ENCODE assay signal across 11 cellular contexts in the genomic region with DNA sequence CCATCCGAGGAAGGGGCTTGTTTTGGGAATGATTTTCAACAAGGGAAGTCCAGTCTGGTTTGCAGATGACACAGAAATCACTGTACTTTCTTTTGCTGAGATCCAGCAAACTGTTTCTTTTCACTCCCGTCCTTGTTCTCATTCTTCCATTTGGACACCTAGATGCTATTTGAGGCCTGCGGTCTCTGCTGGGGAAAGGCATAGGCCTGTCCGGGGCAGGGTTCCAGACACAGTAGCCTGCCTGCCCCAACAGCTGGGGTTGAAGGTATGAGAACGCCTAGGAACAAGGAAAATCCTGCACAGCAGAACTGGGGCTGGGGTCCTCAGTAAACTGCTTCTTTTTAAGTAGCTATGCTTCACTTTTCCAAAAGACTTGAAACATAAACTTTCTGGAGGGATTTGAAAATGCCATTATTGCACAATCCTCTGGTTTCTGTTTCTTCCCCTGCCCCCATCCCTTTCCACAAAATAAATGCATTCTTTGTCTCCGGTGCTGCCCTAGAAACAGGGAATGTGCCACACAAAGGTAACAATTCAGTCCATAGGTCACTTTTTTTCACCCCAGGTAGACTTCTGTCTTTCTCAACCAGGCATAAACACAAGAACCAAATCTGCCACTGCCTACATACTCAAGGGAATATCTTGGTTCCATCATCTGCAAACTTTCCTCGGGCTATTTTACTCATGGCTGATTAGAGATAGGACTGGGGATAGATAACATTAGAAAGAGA.
DNase-seq lines count a peak whose midpoint lies in the region; ATAC-seq and TF ChIP-seq lines count a peak whose summit lies in the region.
"Had no signal": no experiment of that assay in that cellular context is flagged by ENCODE, and none has a peak within 500 bp of the region (broad histone marks: within the 10 kb centered on the region; RNA-seq: fewer than 3 reads in every experiment).

No MANE protein-coding gene starts in this region.

- peaks cover 21% of the 10 kb centered on the region for H3K36me3 Mint-ChIP-seq in Caco-2 (ENCODE audit: insufficient read depth, unreplicated experiment)

- DNase-seq in Caco-2: peak; percentile 90 to 91
- peak; percentile 70 for DNase-seq in SW480 (ENCODE audit: low spot score)
- no peak for DNase-seq in heart right ventricle
- DNase-seq in activated gamma-delta T cell (lab: John Stamatoyannopoulos, UW): no peak
- DNase-seq in NCI-H748 (lab: John Stamatoyannopoulos, UW; ENCODE audit: unreplicated experiment): no peak
- no peak for DNase-seq in T-helper 1 cell
- DNase-seq in SKM-1 (lab: John Stamatoyannopoulos, UW; ENCODE audit: unreplicated experiment): no peak
- DNase-seq: DMS 273 treated with DMSO at 0.1 percent for 48 hours; stimulated activated CD4-positive, alpha-beta T cell treated with anti-CD3 and anti-CD28 coated beads, Interleukin-4, amount 100 ng/mL, for 4 hours; T1000 had no signal

- CTCF ChIA-PET in Caco-2 (lab: Charles Lee): interaction anchor here (0.9 to 1.7 kb wide), 3 partner anchors 44 to 244 kb away, joined by 3 to 6 read pairs (median 5); partner anchors contain the start of gene MAML2

- H3K27me3 ChIP-seq in Caco-2 (replicated peaks; ENCODE audit: control insufficient read depth, insufficient read depth, low read length) (no peaks in the 10 kb centered on the region), heart right ventricle (no peaks in the 10 kb centered on the region), parathyroid adenoma (ENCODE audit: control insufficient read depth, insufficient read depth, low read length) (no peaks in the 10 kb centered on the region)

- H3K4me1 Mint-ChIP-seq in Caco-2 (ENCODE audit: low read depth, unreplicated experiment): peaks cover 71% of the 10 kb centered on the region

- POLR2A ChIA-PET in Caco-2 (lab: Charles Lee): interaction anchor here (0.7 to 1.4 kb wide), 4 partner anchors 123 to 291 kb away, joined by 3 to 5 read pairs (median 3); partner anchors contain the start of genes CCDC82, JRKL, MAML2 and MTMR2

- H3K9me3 Mint-ChIP-seq in Caco-2 (ENCODE audit: unreplicated experiment): no peaks in the 10 kb centered on the region

- H3K36me3 ChIP-seq in Caco-2 (ENCODE audit: control insufficient read depth, insufficient read depth, low read length) (no peaks in the 10 kb centered on the region), heart right ventricle (no peaks in the 10 kb centered on the region), parathyroid adenoma (ENCODE audit: control insufficient read depth, insufficient read depth, low read length) (no peaks in the 10 kb centered on the region)

- no peak overlapping the region for H3K9ac ChIP-seq in parathyroid adenoma

- peaks cover 75% of the 10 kb centered on the region for H3K4me1 ChIP-seq in Caco-2
- H3K4me1 ChIP-seq in heart right ventricle: peaks cover 0 to 40% (median 20%) of the 10 kb centered on the region in 9 donors
- peaks cover 17% of the 10 kb centered on the region for H3K4me1 ChIP-seq in parathyroid adenoma

- no peak for TF ChIP-seq CTCF in Caco-2 (IDR thresholded peaks at IDR 0.05; ENCODE audit: insufficient read depth in 1 of 2, low read depth in 1 of 2, low read length in 1 of 2, severe bottlenecking in 1 of 2, unreplicated experiment in 1 of 2)
- no peak for TF ChIP-seq CTCF in heart right ventricle (IDR thresholded peaks at IDR 0.05)
- TF ChIP-seq CTCF in parathyroid adenoma (IDR thresholded peaks at IDR 0.05): no peak

- H3K4me2 ChIP-seq in parathyroid adenoma (ENCODE audit: low read length): peak overlapping the region; percentile 26

- H3K4me3 Mint-ChIP-seq in Caco-2 (ENCODE audit: unreplicated experiment): peak overlapping the region; percentile 65

- no TSS peak for BruUV-seq in Caco-2 (replicated peaks; lab: Mats Ljungman, UMichigan)

- H3K79me2 ChIP-seq in parathyroid adenoma: no peaks in the 10 kb centered on the region

- peak overlapping the region; percentile 94 for H3K27ac Mint-ChIP-seq in Caco-2 (ENCODE audit: unreplicated experiment)

- intact Hi-C loops in Caco-2 (cut with micrococcal nuclease; ENCODE audit: unreplicated experiment) (loop anchor here (1.0 to 5.0 kb wide), 13 partner anchors 8 to 292 kb away; partner anchors contain the start of genes JRKL and MTMR2), heart right ventricle (cut with DNase I) (no loop called here)

- ATAC-seq in heart right ventricle: peak in 5 of 8 donors; percentile 19 to 42 (median 41)

- no peaks in the 10 kb centered on the region for H3K9me3 ChIP-seq in Caco-2
- no peaks in the 10 kb centered on the region for H3K9me3 ChIP-seq in heart right ventricle
- no peaks in the 10 kb centered on the region for H3K9me3 ChIP-seq in parathyroid adenoma (ENCODE audit: control insufficient read depth, low read length)

- 65 to 66% methylated on average over 7 of the region's 7 CpGs for WGBS in heart right ventricle, 2 donors

- H3K27ac ChIP-seq in heart right ventricle (peak overlapping the region; percentile 9 to 74 (median 42)), parathyroid adenoma (peak overlapping the region; percentile 72)

- H3K4me3 ChIP-seq in Caco-2 (ENCODE audit: low read depth, low read length) (no peak overlapping the region), heart right ventricle (no peak overlapping the region), parathyroid adenoma (ENCODE audit: low read depth, low read length) (peak overlapping the region; percentile 31)

- H3K27me3 Mint-ChIP-seq in Caco-2 (ENCODE audit: insufficient read depth, unreplicated experiment): no peaks in the 10 kb centered on the region

- H2AFZ ChIP-seq in parathyroid adenoma: peak overlapping the region; percentile 56

Comparison
In these comparisons a context has a peak if more than half of its experiments do, and no peak if none do; other contexts are left out.
1. DNase-seq: peak in Caco-2 (2 of 2) and SW480 (single experiment); none in heart right ventricle (0 of 2), activated gamma-delta T cell (single experiment), NCI-H748 (single experiment), T-helper 1 cell (0 of 5) and SKM-1 (single experiment).